ENCODE assay signal across 12 cellular contexts in the genomic region with DNA sequence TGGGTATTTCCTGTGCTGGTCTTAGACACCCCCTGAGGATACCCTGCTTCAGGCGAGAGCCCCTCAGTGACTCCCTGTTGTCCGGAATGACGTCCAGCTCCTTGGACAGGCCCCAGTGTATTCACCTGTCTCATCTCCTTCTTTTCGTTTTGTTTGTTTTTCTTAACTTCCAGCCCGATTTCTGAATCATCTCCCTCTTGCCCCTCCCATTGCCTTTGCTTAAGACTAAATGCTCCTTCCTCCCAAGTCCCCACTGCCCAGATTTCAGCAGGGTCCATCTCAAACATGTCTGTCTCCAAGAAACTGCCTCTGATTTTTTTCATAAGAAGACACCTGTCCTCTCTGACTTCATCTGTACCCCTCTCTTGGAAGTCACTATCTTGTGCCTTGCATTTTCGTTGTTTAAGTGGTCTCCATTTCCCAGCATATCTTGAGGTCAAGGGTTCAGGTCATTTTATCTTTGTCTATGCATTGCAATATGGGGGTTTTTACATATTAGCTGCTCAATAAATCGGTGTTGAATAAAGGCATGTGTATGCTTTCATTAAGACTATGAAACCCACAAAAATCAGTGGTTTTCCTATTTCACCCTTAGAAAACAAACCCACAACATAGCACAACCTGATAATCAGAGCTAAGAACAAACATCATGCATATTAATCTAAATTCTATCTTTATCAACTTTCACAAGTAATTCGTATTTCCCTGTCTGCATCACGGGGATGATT. TPM values are rescaled to one million over a fixed set of nuclear protein-coding genes. Genes with fewer than 3 reads are reported as not detected.
A peak's percentile ranks its signal among the peaks of the same experiment; 100 is the strongest.
DNase-seq lines count a peak whose midpoint lies in the region; ATAC-seq, FAIRE-seq and TF ChIP-seq lines count a peak whose summit lies in the region.
"Had no signal": no experiment of that assay in that cellular context is flagged by ENCODE, and none has a peak within 500 bp of the region (broad histone marks: within the 10 kb centered on the region; RNA-seq: fewer than 3 reads in every experiment).

No MANE protein-coding gene starts in this region.

- no peak for TF ChIP-seq CTCF in hepatocyte (IDR thresholded peaks at IDR 0.05; ENCODE audit: poor library complexity)

- DNase-seq in hepatocyte (ENCODE audit: low spot score) (no peak), NCI-H2196 treated with DMSO at 0.1 percent for 48 hours (lab: John Stamatoyannopoulos, UW; ENCODE audit: unreplicated experiment) (no peak), HTR-8/SVneo (ENCODE audit: insufficient read length, low spot score) (no peak), NCI-H2107 treated with DMSO at 0.1 percent for 48 hours (lab: John Stamatoyannopoulos, UW; ENCODE audit: unreplicated experiment) (no peak), NCI-H2029 treated with DMSO at 0.1 percent for 48 hours (lab: John Stamatoyannopoulos, UW) (no peak)
- DNase-seq: activated CD8-positive, alpha-beta memory T cell treated with anti-CD3 and anti-CD28 coated beads, Interleukin-2, amount 50 U/mL, for 48 hours; Calu3; NCI-H226; small intestine had no signal

- no peaks in the 10 kb centered on the region for H3K4me1 ChIP-seq in hepatocyte (ENCODE audit: insufficient read depth)

- no peak overlapping the region for H3K4me3 ChIP-seq in hepatocyte

- peak overlapping the region; percentile 34 for H3K27ac ChIP-seq in hepatocyte

- peak; percentile 51 for ATAC-seq in GM18870 (IDR thresholded peaks at IDR 0.05; ENCODE audit: unreplicated experiment)
- ATAC-seq in GM21576 (IDR thresholded peaks at IDR 0.05; ENCODE audit: unreplicated experiment) = peak; percentile 25
- ATAC-seq in HG03196 (IDR thresholded peaks at IDR 0.05; ENCODE audit: unreplicated experiment) = peak; percentile 21

- no peaks in the 10 kb centered on the region for H3K27me3 ChIP-seq in hepatocyte

- H3K9me2 ChIP-seq in hepatocyte (replicated peaks; ENCODE audit: insufficient read depth) = no peaks in the 10 kb centered on the region

- no peak overlapping the region for H3K4me2 ChIP-seq in hepatocyte

- H2AFZ ChIP-seq in hepatocyte = no peak overlapping the region

- FAIRE-seq in HTR-8/SVneo (lab: Jason Lieb, UNC) = no peak
- FAIRE-seq: small intestine had no signal

- 83% methylated on average over 9 of the region's 9 CpGs for WGBS in hepatocyte (ENCODE audit: low lambda C conversion rate, missing lambda C conversion rate)

- no peaks in the 10 kb centered on the region for H3K9me3 ChIP-seq in hepatocyte (ENCODE audit: low read depth)

- no peaks in the 10 kb centered on the region for H3K79me2 ChIP-seq in hepatocyte

- no peaks in the 10 kb centered on the region for H3K36me3 ChIP-seq in hepatocyte (replicated peaks; ENCODE audit: insufficient read depth, low read depth)

- H4K20me1 ChIP-seq in hepatocyte (ENCODE audit: insufficient read depth, poor library complexity, severe bottlenecking) = no peaks in the 10 kb centered on the region

RNA-seq across cellular contexts. Expression of a gene that starts 58.4 kb away (rescaled TPM):
- total RNA-seq in hepatocyte = 43.9 and 46.6 TPM in 2 replicates
- 33.5 TPM in 2 replicates for polyA plus RNA-seq in hepatocyte
